In the genomic region with DNA sequence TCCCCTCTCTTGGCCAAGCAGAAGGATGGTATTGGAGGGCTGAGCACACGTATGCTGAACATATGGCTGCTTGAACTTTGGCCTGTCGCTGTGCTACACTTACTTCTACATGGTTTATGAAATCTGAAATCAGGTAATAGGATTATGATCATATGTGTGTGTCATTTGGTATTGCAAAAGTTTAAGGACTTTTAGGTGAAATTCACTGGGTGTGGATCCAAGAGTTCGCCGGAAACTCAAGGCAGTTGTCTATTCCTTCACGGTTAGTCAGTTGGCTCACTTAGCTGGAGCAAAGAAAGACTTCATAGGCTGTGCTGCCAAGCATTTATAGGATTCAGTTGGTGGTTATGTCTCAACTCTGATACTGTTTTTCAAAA, we compare ENCODE assay signal across 8 cellular contexts. TPM values are rescaled to one million over a fixed set of nuclear protein-coding genes. Genes with fewer than 3 reads are reported as not detected.
DNase-seq lines count a peak whose midpoint lies in the region; ATAC-seq and TF ChIP-seq lines count a peak whose summit lies in the region.

No MANE protein-coding gene starts in this region.

- H3K27me3 ChIP-seq in CD8-positive, alpha-beta memory T cell (ENCODE audit: insufficient read depth, low read length, poor library complexity, severe bottlenecking), result no peaks in the 10 kb centered on the region
- peaks cover 9% of the 10 kb centered on the region for H3K27me3 ChIP-seq in iPS-18a (ENCODE audit: control insufficient read depth, insufficient read depth, low read length)

- peaks cover 16% of the 10 kb centered on the region for H3K4me1 ChIP-seq in CD8-positive, alpha-beta memory T cell (ENCODE audit: insufficient read depth, low read length)
- peaks cover 13% of the 10 kb centered on the region for H3K4me1 ChIP-seq in iPS-18a (ENCODE audit: control insufficient read depth, low read depth, low read length)

- H3K27me3 Mint-ChIP-seq in CD8-positive, alpha-beta memory T cell, result peaks cover 0 to 3% of the 10 kb centered on the region in 2 donors
- H3K27me3 Mint-ChIP-seq in activated T-cell treated with anti-CD3 and anti-CD28 coated beads, Interleukin-2, amount 50 U/mL, for 72 hours (ENCODE audit: low read depth), result no peaks in the 10 kb centered on the region
- no peaks in the 10 kb centered on the region for H3K27me3 Mint-ChIP-seq in stimulated activated memory B cell treated with anti-CD40 and anti-IgM and Interleukin-4, amounts not matched to agents 10 μg/mL and 1 μg/mL and 100 μg/mL, for 72 hours

- peaks cover 0 to 2% (median 0%) of the 10 kb centered on the region in 5 donors for H3K9me3 Mint-ChIP-seq in CD8-positive, alpha-beta memory T cell
- H3K9me3 Mint-ChIP-seq in activated T-cell treated with anti-CD3 and anti-CD28 coated beads, Interleukin-2, amount 50 U/mL, for 72 hours, result no peaks in the 10 kb centered on the region
- no peaks in the 10 kb centered on the region for H3K9me3 Mint-ChIP-seq in stimulated activated memory B cell treated with anti-CD40 and anti-IgM and Interleukin-4, amounts not matched to agents 10 μg/mL and 1 μg/mL and 100 μg/mL, for 72 hours

- peaks cover 45 to 60% (median 54%) of the 10 kb centered on the region in 3 donors for H3K4me1 Mint-ChIP-seq in CD8-positive, alpha-beta memory T cell
- H3K4me1 Mint-ChIP-seq in activated T-cell treated with anti-CD3 and anti-CD28 coated beads, Interleukin-2, amount 50 U/mL, for 72 hours (ENCODE audit: low read depth), result peaks cover 54% of the 10 kb centered on the region
- peaks cover 46% of the 10 kb centered on the region for H3K4me1 Mint-ChIP-seq in stimulated activated memory B cell treated with anti-CD40 and anti-IgM and Interleukin-4, amounts not matched to agents 10 μg/mL and 1 μg/mL and 100 μg/mL, for 72 hours

- CTCF ChIA-PET in CD8-positive, alpha-beta memory T cell (lab: Charles Lee), result no interaction called here

- ATAC-seq in activated T-cell treated with anti-CD3 and anti-CD28 coated beads, Interleukin-2, amount 50 U/mL, for 72 hours (replicated peaks in 1 of 2), result no peak
- no peak for ATAC-seq in stimulated activated memory B cell treated with anti-CD40 and anti-IgM and Interleukin-4, amounts not matched to agents 10 μg/mL and 1 μg/mL and 100 μg/mL, for 72 hours
- no peak for ATAC-seq in GM21515 (IDR thresholded peaks at IDR 0.05; ENCODE audit: unreplicated experiment)

- H3K9me3 ChIP-seq in CD8-positive, alpha-beta memory T cell (ENCODE audit: low read length), result no peaks in the 10 kb centered on the region
- H3K9me3 ChIP-seq in iPS-18a (ENCODE audit: control insufficient read depth, low read depth, low read length), result no peaks in the 10 kb centered on the region

- no peak for DNase-seq in CD8-positive, alpha-beta memory T cell
- DNase-seq in HT1080 (ENCODE audit: low read depth) (peak; percentile 44), GM10266 (ENCODE audit: extremely low spot score) (no peak)
- no peak for DNase-seq in activated T-cell treated with anti-CD3 and anti-CD28 coated beads, Interleukin-2, amount 50 U/mL, for 72 hours
- no peak for DNase-seq in stimulated activated CD4-positive, alpha-beta T cell treated with anti-CD3 and anti-CD28 coated beads, Interleukin-4, amount 100 ng/mL, for 4 hours

- H3K27ac Mint-ChIP-seq in CD8-positive, alpha-beta memory T cell, result peak overlapping the region; percentile 91 to 99 (median 96)
- H3K27ac Mint-ChIP-seq in activated T-cell treated with anti-CD3 and anti-CD28 coated beads, Interleukin-2, amount 50 U/mL, for 72 hours, result peak overlapping the region; percentile 82
- H3K27ac Mint-ChIP-seq in stimulated activated memory B cell treated with anti-CD40 and anti-IgM and Interleukin-4, amounts not matched to agents 10 μg/mL and 1 μg/mL and 100 μg/mL, for 72 hours, result peak overlapping the region; percentile 96

- no peak overlapping the region for H3K9ac ChIP-seq in iPS-18a (ENCODE audit: low read length)

- H3K4me3 Mint-ChIP-seq in CD8-positive, alpha-beta memory T cell, result peak overlapping the region; percentile 92 to 99 (median 96)
- peak overlapping the region; percentile 74 to 98 for H3K4me3 Mint-ChIP-seq in activated T-cell treated with anti-CD3 and anti-CD28 coated beads, Interleukin-2, amount 50 U/mL, for 72 hours
- H3K4me3 Mint-ChIP-seq in stimulated activated memory B cell treated with anti-CD40 and anti-IgM and Interleukin-4, amounts not matched to agents 10 μg/mL and 1 μg/mL and 100 μg/mL, for 72 hours, result peak overlapping the region; percentile 93

- H3K36me3 ChIP-seq in CD8-positive, alpha-beta memory T cell (ENCODE audit: insufficient read depth, low read length), result no peaks in the 10 kb centered on the region
- H3K36me3 ChIP-seq in iPS-18a (ENCODE audit: control insufficient read depth, low read depth, low read length), result no peaks in the 10 kb centered on the region

- H3K4me3 ChIP-seq in CD8-positive, alpha-beta memory T cell (ENCODE audit: low read length), result peak overlapping the region; percentile 61
- peak overlapping the region; percentile 78 for H3K4me3 ChIP-seq in iPS-18a (ENCODE audit: low read length)

- H3K27ac ChIP-seq in CD8-positive, alpha-beta memory T cell (ENCODE audit: low read depth, low read length), result peak overlapping the region; percentile 93
- H3K27ac ChIP-seq in iPS-18a (ENCODE audit: low read length), result no peak overlapping the region

- no peak for TF ChIP-seq CTCF in GM10266 (IDR thresholded peaks at IDR 0.05; ENCODE audit: control insufficient read depth, insufficient read depth, low read depth, missing control alignments)

- peaks cover 0 to 19% (median 6%) of the 10 kb centered on the region in 3 donors for H3K36me3 Mint-ChIP-seq in CD8-positive, alpha-beta memory T cell
- H3K36me3 Mint-ChIP-seq in activated T-cell treated with anti-CD3 and anti-CD28 coated beads, Interleukin-2, amount 50 U/mL, for 72 hours (ENCODE audit: insufficient read depth in 2 of 2), result peaks cover 2 to 10% of the 10 kb centered on the region in 2 donors
- H3K36me3 Mint-ChIP-seq in stimulated activated memory B cell treated with anti-CD40 and anti-IgM and Interleukin-4, amounts not matched to agents 10 μg/mL and 1 μg/mL and 100 μg/mL, for 72 hours, result peaks cover 13% of the 10 kb centered on the region

- POLR2A ChIA-PET in CD8-positive, alpha-beta memory T cell (lab: Charles Lee), result no interaction called here

RNA-seq across cellular contexts. Expression of gene UAP1, which starts 0.9 kb away (rescaled TPM):
- total RNA-seq in CD8-positive, alpha-beta memory T cell, result 10 to 100 TPM; 36.6 to 37.2 TPM
- polyA plus RNA-seq in CD8-positive, alpha-beta memory T cell, result 37.9 TPM
- total RNA-seq in HT1080 (2014; rRNA removed; shearing (Covaris generic)), result 233 and 246 TPM in 2 replicates
- polyA plus RNA-seq in HT1080 (2015; cell fraction: cytosol; rRNA removed), result 258 and 278 TPM in 2 replicates
- polyA plus RNA-seq in HT1080 (2015; cell fraction: nucleus; rRNA removed), result 367 and 411 TPM in 2 replicates
- 10 to 100 TPM; 21.0 to 22.7 TPM for total RNA-seq in activated T-cell treated with anti-CD3 and anti-CD28 coated beads, Interleukin-2, amount 50 U/mL, for 72 hours
